In genomic region chr15:81106560-81106959, GRCh38 we compare ENCODE assay signal across 8 cellular contexts. TPM values are rescaled to one million over a fixed set of nuclear protein-coding genes. Genes with fewer than 3 reads are reported as not detected.
DNase-seq lines count a peak whose midpoint lies in the region; ATAC-seq and TF ChIP-seq lines count a peak whose summit lies in the region.

No MANE protein-coding gene starts in this region.

- H3K27me3 ChIP-seq in KMS-11 (ENCODE audit: insufficient read depth, low read depth) (no peaks in the 10 kb centered on the region), adrenal gland (peaks cover 2% of the 10 kb centered on the region), sigmoid colon (no peaks in the 10 kb centered on the region)

- no peak overlapping the region for H3K4me2 ChIP-seq in KMS-11

- H2AFZ ChIP-seq in KMS-11 (ENCODE audit: low read depth), result no peak overlapping the region; the same call in 1 of the 2 replicates

- ATAC-seq in left ventricle myocardium superior (peak; percentile 73), GM19351 (IDR thresholded peaks at IDR 0.05; ENCODE audit: unreplicated experiment) (no peak)

- H4K20me1 ChIP-seq in KMS-11 (ENCODE audit: insufficient read depth), result no peaks in the 10 kb centered on the region

- DNase-seq in DMS153 (lab: John Stamatoyannopoulos, UW) (peak; percentile 22), DMS153 treated with DMSO at 0.1 percent for 48 hours (lab: John Stamatoyannopoulos, UW; ENCODE audit: unreplicated experiment) (no peak), RPMI7951 (ENCODE audit: low read depth) (peak; percentile 82), adrenal gland (peak; percentile 33 to 82 (median 58)), left ventricle myocardium superior (no peak), sigmoid colon (no peak)

- TF ChIP-seq CTCF in KMS-11 (conservative IDR thresholded peaks at IDR 0.05; ENCODE audit: low read depth, low read length) (peak; percentile 81), adrenal gland (IDR thresholded peaks at IDR 0.05) (peak; percentile 54 to 82 (median 76)), sigmoid colon (IDR thresholded peaks at IDR 0.05) (peak; percentile 55 to 75 (median 70))

- H3K9me3 ChIP-seq in adrenal gland (replicated peaks in 1 of 3), result no peaks in the 10 kb centered on the region
- H3K9me3 ChIP-seq in sigmoid colon, result no peaks in the 10 kb centered on the region

- TF ChIP-seq POLR2A in adrenal gland (IDR thresholded peaks at IDR 0.05) (no peak), sigmoid colon (IDR thresholded peaks at IDR 0.05) (no peak)

- no peak overlapping the region for H3K9ac ChIP-seq in KMS-11

- H3K36me3 ChIP-seq in KMS-11 (ENCODE audit: insufficient read depth) (no peaks in the 10 kb centered on the region), adrenal gland (replicated peaks in 1 of 2) (no peaks in the 10 kb centered on the region), sigmoid colon (no peaks in the 10 kb centered on the region)

- no peak for TF ChIP-seq EP300 in sigmoid colon (IDR thresholded peaks at IDR 0.05)

- WGBS in adrenal gland, 4 donors, result 34 to 42% (median 39%) methylated on average over 6 of the region's 6 CpGs
- 44 to 45% methylated on average over 6 of the region's 6 CpGs for WGBS in sigmoid colon, 2 donors

- H3K27ac ChIP-seq in KMS-11 (no peak overlapping the region), adrenal gland (no peak overlapping the region), sigmoid colon (no peak overlapping the region)

- H3K4me3 ChIP-seq in KMS-11 (IDR thresholded peaks at IDR 0.05; ENCODE audit: insufficient read depth, low read depth, low read length) (no peak overlapping the region), adrenal gland (no peak overlapping the region), sigmoid colon (no peak overlapping the region)

- peaks cover 6% of the 10 kb centered on the region for H3K4me1 ChIP-seq in KMS-11 (ENCODE audit: low read depth, poor library complexity, severe bottlenecking)
- no peaks in the 10 kb centered on the region for H3K4me1 ChIP-seq in adrenal gland (replicated peaks in 1 of 2)
- H3K4me1 ChIP-seq in sigmoid colon, result peaks cover 0 to 4% (median 0%) of the 10 kb centered on the region in 4 donors

- intact Hi-C loops in adrenal gland (cut with DNase I), result loop anchor here (2.0 to 10.0 kb wide), 6 partner anchors 46 to 228 kb away; partner anchors contain the start of gene TLNRD1 (in 1 of the 2)
- intact Hi-C loops in left ventricle myocardium superior (cut with micrococcal nuclease), result loop anchor here (5.0 to 10.0 kb wide), 2 partner anchors 102 to 161 kb away; partner anchors contain the start of gene TLNRD1
- intact Hi-C loops in sigmoid colon (cut with DNase I), result loop anchor here (1.0 to 5.0 kb wide), 2 partner anchors 129 to 160 kb away; no protein-coding TSS in a partner anchor

- H3K79me2 ChIP-seq in KMS-11 (ENCODE audit: insufficient read depth, low read depth), result no peaks in the 10 kb centered on the region

RNA-seq across cellular contexts. Expression of gene CFAP161, which starts 27.5 kb away (rescaled TPM):
- 0.36 and 0.59 TPM in 2 replicates for total RNA-seq in RPMI7951 (2014; rRNA removed; shearing (Covaris generic))
- total RNA-seq in adrenal gland (under 1 TPM in 1 of 8 donors, not detected in 7; 0.43 TPM), left ventricle myocardium superior (0.94 TPM), sigmoid colon (1 to 10 TPM in 1 of 4 donors, not detected in 3; 2.1 TPM)
- polyA plus RNA-seq in adrenal gland (under 1 TPM in 2 of 3 donors, not detected in 1; 0.10 to 0.31 TPM), sigmoid colon (not detected)

Comparison
In these comparisons a context has a peak if more than half of its experiments do, and no peak if none do; other contexts are left out.
1. DNase-seq: peak in DMS153 (single experiment), RPMI7951 (single experiment) and adrenal gland (7 of 7); none in DMS153 treated with DMSO at 0.1 percent for 48 hours (single experiment), left ventricle myocardium superior (single experiment) and sigmoid colon (single experiment).
2. Peak in every context shown above with its lines, with median percentiles within 50 percentile points of each other: CTCF ChIP-seq.